Comparison of ENCODE assay signal across 1 cellular context in the genomic region with DNA sequence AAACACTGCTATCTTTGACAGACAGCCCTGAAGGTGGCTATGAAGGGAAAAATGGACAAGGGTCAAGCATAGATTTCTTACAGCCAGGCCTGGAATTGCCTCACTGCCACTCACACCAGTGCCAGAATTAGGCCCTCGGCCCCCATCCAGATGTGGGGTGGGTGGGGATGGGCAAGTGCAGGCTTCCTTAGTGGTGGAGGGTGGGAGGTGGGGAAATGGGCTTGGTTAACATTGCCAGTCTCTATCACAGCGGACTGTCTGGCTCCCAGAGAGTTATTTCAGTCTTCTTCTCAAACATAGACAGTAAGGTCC.
TF ChIP-seq lines count a peak whose summit lies in the region.

No MANE protein-coding gene starts in this region.

TF ChIP-seq in H1, 55 proteins besides CTCF, POLR2A, EP300 and RAD21:
- TF ChIP-seq SIN3A (conservative IDR thresholded peaks at IDR 0.05 in 1 of 2, IDR thresholded peaks at IDR 0.05 in 1 of 2; ENCODE audit: low read depth in 1 of 2, low read length in 2 of 2) = no peak
- TF ChIP-seq POU5F1 (IDR thresholded peaks at IDR 0.05; ENCODE audit: low read depth, low read length) = no peak
- no peak for TF ChIP-seq SUZ12 (IDR thresholded peaks at IDR 0.05; ENCODE audit: low read length)
- TF ChIP-seq, protein P1, sequence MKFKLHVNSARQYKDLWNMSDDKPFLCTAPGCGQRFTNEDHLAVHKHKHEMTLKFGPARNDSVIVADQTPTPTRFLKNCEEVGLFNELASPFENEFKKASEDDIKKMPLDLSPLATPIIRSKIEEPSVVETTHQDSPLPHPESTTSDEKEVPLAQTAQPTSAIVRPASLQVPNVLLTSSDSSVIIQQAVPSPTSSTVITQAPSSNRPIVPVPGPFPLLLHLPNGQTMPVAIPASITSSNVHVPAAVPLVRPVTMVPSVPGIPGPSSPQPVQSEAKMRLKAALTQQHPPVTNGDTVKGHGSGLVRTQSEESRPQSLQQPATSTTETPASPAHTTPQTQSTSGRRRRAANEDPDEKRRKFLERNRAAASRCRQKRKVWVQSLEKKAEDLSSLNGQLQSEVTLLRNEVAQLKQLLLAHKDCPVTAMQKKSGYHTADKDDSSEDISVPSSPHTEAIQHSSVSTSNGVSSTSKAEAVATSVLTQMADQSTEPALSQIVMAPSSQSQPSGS (IDR thresholded peaks at IDR 0.05; ENCODE audit: low read length) = no peak
- no peak for TF ChIP-seq BACH1 (IDR thresholded peaks at IDR 0.05; ENCODE audit: low read length)
- TF ChIP-seq GABPA (IDR thresholded peaks at IDR 0.05; ENCODE audit: borderline replicate concordance, insufficient read depth, low read length) = no peak
- no peak for TF ChIP-seq JUND (IDR thresholded peaks at IDR 0.05; ENCODE audit: low read length)
- TF ChIP-seq MAX (IDR thresholded peaks at IDR 0.05) = no peak
- no peak for TF ChIP-seq ZNF274 (IDR thresholded peaks at IDR 0.05; ENCODE audit: borderline replicate concordance, extremely low read depth, low read length)
- no peak for TF ChIP-seq TAF7 (optimal IDR thresholded peaks at IDR 0.05; ENCODE audit: borderline replicate concordance, low read depth, low read length)
